In the genomic region with DNA sequence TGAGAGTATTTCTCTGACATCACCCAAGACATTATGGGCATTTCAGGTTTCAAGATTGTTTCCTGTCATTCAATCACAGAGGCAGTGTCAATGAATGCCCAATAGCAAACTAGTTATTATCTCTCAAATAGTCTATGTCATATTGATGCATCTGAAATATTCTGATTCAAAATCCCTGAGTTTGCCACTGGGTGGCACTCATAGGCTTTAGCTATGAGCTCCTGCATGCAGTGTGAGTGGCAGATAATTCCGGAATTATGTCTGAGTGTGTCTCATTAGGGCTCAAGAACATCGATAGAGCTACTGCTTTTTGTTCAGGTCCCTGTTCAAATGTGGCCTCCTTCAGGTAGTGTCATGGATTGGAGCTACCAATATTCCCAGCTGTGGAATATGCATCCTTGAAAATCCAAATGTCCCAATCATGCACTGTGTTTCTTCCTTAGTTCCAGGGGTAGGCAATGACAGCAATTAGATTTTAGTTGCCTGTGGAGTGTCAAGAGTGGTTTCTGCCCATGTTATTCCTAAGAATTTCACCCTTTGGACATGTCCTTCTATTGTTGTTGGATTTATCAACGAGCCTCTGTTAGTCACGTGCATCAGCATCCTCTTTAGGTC, we compare ENCODE assay signal across 8 cellular contexts. TPM values are rescaled to one million over a fixed set of nuclear protein-coding genes. Genes with fewer than 3 reads are reported as not detected.
DNase-seq lines count a peak whose midpoint lies in the region; ATAC-seq and TF ChIP-seq lines count a peak whose summit lies in the region.

No MANE protein-coding gene starts in this region.

- H3K27ac Mint-ChIP-seq in brain, result no peak overlapping the region

- H3K4me3 ChIP-seq in RWPE2 (ENCODE audit: severe bottlenecking), result no peak overlapping the region

- peaks cover 0 to 6% (median 0%) of the 10 kb centered on the region in 5 experiments for H3K9me3 Mint-ChIP-seq in brain

- no peaks in the 10 kb centered on the region for H3K4me1 ChIP-seq in RWPE2 (ENCODE audit: insufficient read depth, poor library complexity, severe bottlenecking)

- no peaks in the 10 kb centered on the region for H3K36me3 Mint-ChIP-seq in brain

- peaks cover 37% of the 10 kb centered on the region for H3K27me3 Mint-ChIP-seq in brain

- H3K4me1 Mint-ChIP-seq in brain, result no peaks in the 10 kb centered on the region

- ATAC-seq in RWPE2 (ENCODE audit: low read depth) (peak; percentile 84), HG03196 (IDR thresholded peaks at IDR 0.05; ENCODE audit: unreplicated experiment) (no peak)

- no peak for TF ChIP-seq EP300 in Ishikawa (IDR thresholded peaks at IDR 0.05; ENCODE audit: borderline replicate concordance)

- TF ChIP-seq CTCF in RWPE2 (IDR thresholded peaks at IDR 0.05; ENCODE audit: poor library complexity, severe bottlenecking) (peak; percentile 81), brain (conservative IDR thresholded peaks at IDR 0.05) (peak; percentile 76 to 84)

- H3K4me3 Mint-ChIP-seq in brain, result peak overlapping the region in 1 of 5 experiments; percentile 20

- no peaks in the 10 kb centered on the region for H3K36me3 ChIP-seq in RWPE2 (ENCODE audit: low read depth)

- H3K27me3 ChIP-seq in RWPE2 (ENCODE audit: insufficient read depth, poor library complexity, severe bottlenecking), result peaks cover 51% of the 10 kb centered on the region

- no peak overlapping the region for H3K27ac ChIP-seq in RWPE2 (ENCODE audit: poor library complexity, severe bottlenecking)

- peak; percentile 46 for DNase-seq in EL
- DNase-seq in RWPE2 (ENCODE audit: low spot score), result no peak
- peak; percentile 84 for DNase-seq in inferior parietal cortex (ENCODE audit: extremely low spot score)
- DNase-seq in stimulated activated CD4-positive, alpha-beta T cell treated with anti-CD3 and anti-CD28 coated beads, Interleukin-4, amount 100 ng/mL, for 1 hour, result peak; percentile 14
- DNase-seq in UCSD-AML1 (lab: John Stamatoyannopoulos, UW; ENCODE audit: unreplicated experiment), result no peak

- no peaks in the 10 kb centered on the region for H3K9me3 ChIP-seq in RWPE2 (ENCODE audit: severe bottlenecking)

- TF ChIP-seq RAD21 in Ishikawa (IDR thresholded peaks at IDR 0.05; ENCODE audit: low read depth), result peak; percentile 84

TF ChIP-seq in Ishikawa, 13 proteins besides CTCF, POLR2A, EP300 and RAD21:
- no peak for TF ChIP-seq ZBTB7A (IDR thresholded peaks at IDR 0.05; ENCODE audit: low read depth)
- no peak for TF ChIP-seq TEAD4 (IDR thresholded peaks at IDR 0.05)
- no peak for TF ChIP-seq CREB1 (IDR thresholded peaks at IDR 0.05; ENCODE audit: low read depth)
- no peak for TF ChIP-seq NFIC (IDR thresholded peaks at IDR 0.05)
- TF ChIP-seq CEBPB (IDR thresholded peaks at IDR 0.05), result no peak
- no peak for TF ChIP-seq TCF12 (IDR thresholded peaks at IDR 0.05; ENCODE audit: low read depth)
- TF ChIP-seq MAX (IDR thresholded peaks at IDR 0.05), result no peak
- TF ChIP-seq TAF1 (IDR thresholded peaks at IDR 0.05; ENCODE audit: low read depth), result no peak
- no peak for TF ChIP-seq USF1 (IDR thresholded peaks at IDR 0.05)
- TF ChIP-seq YY1 (IDR thresholded peaks at IDR 0.05; ENCODE audit: low read depth), result no peak
- no peak for TF ChIP-seq REST (IDR thresholded peaks at IDR 0.05; ENCODE audit: low read depth)
- no peak for TF ChIP-seq FOXM1 (IDR thresholded peaks at IDR 0.05; ENCODE audit: borderline replicate concordance, low read depth)
- no peak for TF ChIP-seq EGR1 (IDR thresholded peaks at IDR 0.05)

RNA-seq across cellular contexts. Expression of gene OR6B3, which starts 7.8 kb away (rescaled TPM):
- not detected for polyA plus RNA-seq in brain (ENCODE audit: insufficient read depth, low read depth, low replicate concordance)

RNA-seq across cellular contexts. Expression of gene OR6B2, which starts 30.9 kb away (rescaled TPM):
- not detected for polyA plus RNA-seq in brain (ENCODE audit: insufficient read depth, low read depth, low replicate concordance)

RNA-seq across cellular contexts. Expression of gene NDUFA10, which starts 35.9 kb away (rescaled TPM):
- 84.3 TPM for polyA plus RNA-seq in brain (ENCODE audit: insufficient read depth, low read depth, low replicate concordance)

Comparison
In these comparisons a context has a peak if more than half of its experiments do, and no peak if none do; other contexts are left out.
1. DNase-seq: peak in EL (single experiment), inferior parietal cortex (single experiment) and stimulated activated CD4-positive, alpha-beta T cell treated with anti-CD3 and anti-CD28 coated beads, Interleukin-4, amount 100 ng/mL, for 1 hour (single experiment); none in RWPE2 (single experiment) and UCSD-AML1 (single experiment).